In genomic region chr17:43576563-43577229, GRCh38 we compare ENCODE assay signal across 8 cellular contexts. TPM values are rescaled to one million over a fixed set of nuclear protein-coding genes. Genes with fewer than 3 reads are reported as not detected.
DNase-seq lines count a peak whose midpoint lies in the region; ATAC-seq and TF ChIP-seq lines count a peak whose summit lies in the region.

No MANE protein-coding gene starts in this region.

- no peak overlapping the region for H3K4ac ChIP-seq in mesenchymal stem cell (ENCODE audit: low read depth in 1 of 2, low read length in 2 of 2)

- peak; percentile 95 for ATAC-seq in HCT116
- peak; percentile 82 for ATAC-seq in effector memory CD8-positive, alpha-beta T cell (replicated peaks)
- ATAC-seq in HG03378 (IDR thresholded peaks at IDR 0.05; ENCODE audit: unreplicated experiment), result no peak

- DNase-seq in BJ (ENCODE audit: low read depth), result no peak
- DNase-seq in HCT116 (ENCODE audit: low read depth, low spot score), result peak; percentile 69
- DNase-seq in NCI-H748 (lab: John Stamatoyannopoulos, UW; ENCODE audit: unreplicated experiment), result peak; percentile 69
- peak; percentile 69 for DNase-seq in activated CD4-positive, alpha-beta memory T cell treated with anti-CD3 and anti-CD28 coated beads, Interleukin-2, amount 10 ng/mL, durations not matched to agents 7 days and 5 days
- peak; percentile 50 to 57 (median 57) for DNase-seq in effector memory CD8-positive, alpha-beta T cell
- DNase-seq in mesenchymal stem cell, result peak; percentile 67
- peak; percentile 38 for DNase-seq in stimulated activated CD8-positive, alpha-beta memory T cell treated with anti-CD3 and anti-CD28 coated beads, Interleukin-4, amount 100 ng/mL, for 24 hours (ENCODE audit: low read depth)

- no peak for TF ChIP-seq POLR2A in HCT116 (IDR thresholded peaks at IDR 0.05; ENCODE audit: borderline replicate concordance, extremely low read depth, insufficient read depth, insufficient read length)

- TF ChIP-seq CTCF in BJ (IDR thresholded peaks at IDR 0.05; ENCODE audit: insufficient read depth, low read depth, low read length) (peak; percentile 90), HCT116 (IDR thresholded peaks at IDR 0.05 in 2 of 3, conservative IDR thresholded peaks at IDR 0.05 in 1 of 3; ENCODE audit: borderline replicate concordance in 1 of 3, insufficient read depth in 1 of 3, low read depth in 2 of 3, low read length in 2 of 3) (peak; percentile 79 to 96 (median 81))

- POLR2A ChIA-PET in BJ (lab: Charles Lee), result no interaction called here
- POLR2A ChIA-PET in HCT116 (lab: Charles Lee), result interaction anchor here (1.3 kb wide), 1 partner anchor 97 kb away, joined by 7 read pairs; no protein-coding TSS in a partner anchor
- POLR2A ChIA-PET in activated CD4-positive, alpha-beta memory T cell treated with anti-CD3 and anti-CD28 coated beads, Interleukin-2, amount 10 ng/mL, durations not matched to agents 7 days and 5 days (lab: Charles Lee), result interaction anchor here (0.8 to 1.9 kb wide), 6 partner anchors 16 to 216 kb away, joined by 3 to 6 read pairs (median 5); no protein-coding TSS in a partner anchor

- no peaks in the 10 kb centered on the region for H4K20me1 ChIP-seq in HCT116 (ENCODE audit: insufficient read depth)

- no peak overlapping the region for H2AK5ac ChIP-seq in mesenchymal stem cell (ENCODE audit: low read length, severe bottlenecking)

- H3K18ac ChIP-seq in mesenchymal stem cell (ENCODE audit: low read depth in 1 of 2, low read length in 2 of 2), result no peak overlapping the region

- no peak overlapping the region for H3K14ac ChIP-seq in mesenchymal stem cell (ENCODE audit: low read length in 2 of 2)

- H3K4me3 Mint-ChIP-seq in activated CD4-positive, alpha-beta memory T cell treated with anti-CD3 and anti-CD28 coated beads, Interleukin-2, amount 10 ng/mL, durations not matched to agents 7 days and 5 days, result no peak overlapping the region
- H3K4me3 Mint-ChIP-seq in effector memory CD8-positive, alpha-beta T cell, result no peak overlapping the region

- no peaks in the 10 kb centered on the region for H3K9me3 Mint-ChIP-seq in activated CD4-positive, alpha-beta memory T cell treated with anti-CD3 and anti-CD28 coated beads, Interleukin-2, amount 10 ng/mL, durations not matched to agents 7 days and 5 days
- no peaks in the 10 kb centered on the region for H3K9me3 Mint-ChIP-seq in effector memory CD8-positive, alpha-beta T cell

- H3K4me1 ChIP-seq in HCT116 (ENCODE audit: control insufficient read depth in 1 of 2, insufficient read depth in 2 of 2, low read length in 2 of 2), result peaks cover 0 to 24% of the 10 kb centered on the region in 2 experiments; a peak in 2 of 4 replicates
- peaks cover 20% of the 10 kb centered on the region for H3K4me1 ChIP-seq in mesenchymal stem cell (ENCODE audit: control insufficient read depth, insufficient read depth, low read depth, low read length)

- intact Hi-C loops in HCT116 (cut with micrococcal nuclease), result loop anchor here (1.0 kb wide), 3 partner anchors 56 to 184 kb away; no protein-coding TSS in a partner anchor

- H3K27me3 ChIP-seq in BJ (ENCODE audit: control insufficient read depth, insufficient read depth, low read length) (peaks cover 1% of the 10 kb centered on the region; the same call in 1 of the 2 replicates), HCT116 (ENCODE audit: insufficient read depth, low read length) (no peaks in the 10 kb centered on the region), mesenchymal stem cell (ENCODE audit: control insufficient read depth in 1 of 2, insufficient read depth in 1 of 2, low read length in 2 of 2) (peaks cover 33 to 36% of the 10 kb centered on the region in 2 experiments)

- H3K4me2 ChIP-seq in HCT116 (ENCODE audit: low read length), result 0 out of 2 replicates have a peak overlapping the region, but pooled peaks have one; percentile 21
- no peak overlapping the region for H3K4me2 ChIP-seq in mesenchymal stem cell (ENCODE audit: low read length, poor library complexity, severe bottlenecking)

- H3K79me2 ChIP-seq in HCT116 (ENCODE audit: insufficient read depth, low read length), result no peaks in the 10 kb centered on the region

- peaks cover 22% of the 10 kb centered on the region for H3K4me1 Mint-ChIP-seq in activated CD4-positive, alpha-beta memory T cell treated with anti-CD3 and anti-CD28 coated beads, Interleukin-2, amount 10 ng/mL, durations not matched to agents 7 days and 5 days
- H3K4me1 Mint-ChIP-seq in effector memory CD8-positive, alpha-beta T cell (ENCODE audit: low read depth in 2 of 2), result peaks cover 5 to 11% of the 10 kb centered on the region in 2 donors

- CTCF ChIA-PET in BJ (lab: Yijun Ruan, JAX) (interaction anchor here (0.7 to 7.2 kb wide), 47 partner anchors 9 to 283 kb away, joined by 3 to 68 read pairs (median 4); partner anchors contain the start of genes DHX8 and MEOX1), HCT116 (lab: Charles Lee) (interaction anchor here (0.9 to 3.7 kb wide), 13 partner anchors 15 to 191 kb away, joined by 3 to 19 read pairs (median 4); partner anchors contain the start of gene DHX8)
- CTCF ChIA-PET in activated CD4-positive, alpha-beta memory T cell treated with anti-CD3 and anti-CD28 coated beads, Interleukin-2, amount 10 ng/mL, durations not matched to agents 7 days and 5 days (lab: Charles Lee), result interaction anchor here (0.6 to 5.8 kb wide), 26 partner anchors 10 to 190 kb away, joined by 3 to 35 read pairs (median 4); no protein-coding TSS in a partner anchor

- no peak overlapping the region for H4K8ac ChIP-seq in mesenchymal stem cell (ENCODE audit: low read length)

- H2BK15ac ChIP-seq in mesenchymal stem cell (ENCODE audit: low read depth, poor library complexity, severe bottlenecking), result no peak overlapping the region

- H3K36me3 ChIP-seq in BJ (ENCODE audit: control insufficient read depth, insufficient read depth, low read length), result no peaks in the 10 kb centered on the region
- no peaks in the 10 kb centered on the region for H3K36me3 ChIP-seq in HCT116 (ENCODE audit: control insufficient read depth in 1 of 2, insufficient read depth in 2 of 2, low read length in 2 of 2)
- no peaks in the 10 kb centered on the region for H3K36me3 ChIP-seq in mesenchymal stem cell (ENCODE audit: control insufficient read depth in 1 of 2, insufficient read depth in 2 of 2, low read depth in 1 of 2, low read length in 2 of 2)

- H3K9ac ChIP-seq in HCT116 (ENCODE audit: low read length) (no peak overlapping the region), mesenchymal stem cell (ENCODE audit: low read length) (no peak overlapping the region)

- H3K23ac ChIP-seq in mesenchymal stem cell (ENCODE audit: low read length in 2 of 2), result no peak overlapping the region

- H4K91ac ChIP-seq in mesenchymal stem cell (ENCODE audit: low read length), result no peak overlapping the region

- H3K4me3 ChIP-seq in BJ (ENCODE audit: low read depth, low read length) (no peak overlapping the region), HCT116 (replicated peaks in 1 of 2; ENCODE audit: low read depth in 1 of 2, low read length in 2 of 2) (no peak overlapping the region), mesenchymal stem cell (ENCODE audit: insufficient read depth in 1 of 2, low read depth in 1 of 2, low read length in 2 of 2) (no peak overlapping the region)

- no TSS peak for BruUV-seq in HCT116 (replicated peaks; lab: Mats Ljungman, UMichigan)

- H3K36me3 Mint-ChIP-seq in activated CD4-positive, alpha-beta memory T cell treated with anti-CD3 and anti-CD28 coated beads, Interleukin-2, amount 10 ng/mL, durations not matched to agents 7 days and 5 days (ENCODE audit: low read depth), result no peaks in the 10 kb centered on the region
- H3K36me3 Mint-ChIP-seq in effector memory CD8-positive, alpha-beta T cell (ENCODE audit: insufficient read depth), result no peaks in the 10 kb centered on the region

- H2BK12ac ChIP-seq in mesenchymal stem cell (ENCODE audit: low read length in 2 of 2), result no peak overlapping the region

- no peaks in the 10 kb centered on the region for H3K9me2 ChIP-seq in HCT116 (ENCODE audit: insufficient read depth)

- TF ChIP-seq RAD21 in HCT116 (IDR thresholded peaks at IDR 0.05; ENCODE audit: low read depth), result peak; percentile 98

- H2AFZ ChIP-seq in HCT116 (ENCODE audit: low read depth, low read length, poor library complexity, severe bottlenecking), result peak overlapping the region; percentile 91
- H2AFZ ChIP-seq in mesenchymal stem cell (ENCODE audit: low read depth, low read length), result no peak overlapping the region

- H3K27ac ChIP-seq in HCT116 (ENCODE audit: low read depth, low read length) (no peak overlapping the region), mesenchymal stem cell (ENCODE audit: low read length, poor library complexity, severe bottlenecking) (no peak overlapping the region)

- no peak overlapping the region for H2BK120ac ChIP-seq in mesenchymal stem cell (ENCODE audit: low read depth, low read length)

- WGBS in mesenchymal stem cell, result 11% methylated on average over 7 of the region's 10 CpGs

- no peaks in the 10 kb centered on the region for H3K79me1 ChIP-seq in mesenchymal stem cell (replicated peaks; ENCODE audit: low read length, poor library complexity, severe bottlenecking)

- peaks cover 6% of the 10 kb centered on the region for H3K27me3 Mint-ChIP-seq in activated CD4-positive, alpha-beta memory T cell treated with anti-CD3 and anti-CD28 coated beads, Interleukin-2, amount 10 ng/mL, durations not matched to agents 7 days and 5 days
- H3K27me3 Mint-ChIP-seq in effector memory CD8-positive, alpha-beta T cell, result peaks cover 0 to 21% of the 10 kb centered on the region in 2 donors

- no peak overlapping the region for H2BK5ac ChIP-seq in mesenchymal stem cell (ENCODE audit: low read depth, low read length, poor library complexity, severe bottlenecking)

- H3K9me3 ChIP-seq in HCT116 (ENCODE audit: control insufficient read depth in 1 of 2, insufficient read depth in 1 of 2, low read depth in 1 of 2, low read length in 2 of 2) (no peaks in the 10 kb centered on the region), mesenchymal stem cell (ENCODE audit: control insufficient read depth, low read length) (no peaks in the 10 kb centered on the region)

- H3K27ac Mint-ChIP-seq in activated CD4-positive, alpha-beta memory T cell treated with anti-CD3 and anti-CD28 coated beads, Interleukin-2, amount 10 ng/mL, durations not matched to agents 7 days and 5 days, result no peak overlapping the region
- no peak overlapping the region for H3K27ac Mint-ChIP-seq in effector memory CD8-positive, alpha-beta T cell

- RAD21 ChIA-PET in HCT116 (lab: Charles Lee; ENCODE audit: low non-redundant PET in 1 of 2, low total read pairs in 2 of 2, uncharacterized antibody in 2 of 2, unreplicated experiment in 2 of 2), result interaction anchor here (0.6 to 4.4 kb wide), 8 partner anchors 15 to 183 kb away, joined by 3 to 26 read pairs (median 6); no protein-coding TSS in a partner anchor

TF ChIP-seq in HCT116, 20 proteins besides CTCF, POLR2A, EP300 and RAD21 (continues in another document):
- no peak for TF ChIP-seq SIN3A (IDR thresholded peaks at IDR 0.05; ENCODE audit: low read depth)

RNA-seq across cellular contexts. Expression of gene ETV4, which starts 30.6 kb away (rescaled TPM):
- polyA plus RNA-seq in BJ (2011; rRNA removed), result 4.2 and 6.6 TPM in 2 replicates
- 2.8 and 4.2 TPM in 2 replicates for polyA minus RNA-seq in BJ (2011; rRNA and poly(A)+ RNA removed)
- total RNA-seq in HCT116 (2021; ENCODE audit: unreplicated experiment), result 51.5 TPM
- polyA plus RNA-seq in HCT116 (2012), result 31.7 and 44.1 TPM in 2 replicates
- total RNA-seq in activated CD4-positive, alpha-beta memory T cell treated with anti-CD3 and anti-CD28 coated beads, Interleukin-2, amount 10 ng/mL, durations not matched to agents 7 days and 5 days, result 1 to 10 TPM; 3.6 to 4.0 TPM
- polyA plus RNA-seq in mesenchymal stem cell (2013, experiment 1 of 2), result 25.3 TPM
- 24.1 TPM for polyA plus RNA-seq in mesenchymal stem cell (2013, experiment 2 of 2)

Comparison
In these comparisons a context has a peak if more than half of its experiments do, and no peak if none do; other contexts are left out.
1. RNA of gene ETV4, which starts 30.6 kb away (total RNA-seq): 51.5 TPM in HCT116 (single experiment); 3.6 to 4.0 TPM in activated CD4-positive, alpha-beta memory T cell treated with anti-CD3 and anti-CD28 coated beads, Interleukin-2, amount 10 ng/mL, durations not matched to agents 7 days and 5 days; every median in the first group is over 10 times any median in the second.